Comparison of ENCODE assay signal across 16 cellular contexts in the genomic region with DNA sequence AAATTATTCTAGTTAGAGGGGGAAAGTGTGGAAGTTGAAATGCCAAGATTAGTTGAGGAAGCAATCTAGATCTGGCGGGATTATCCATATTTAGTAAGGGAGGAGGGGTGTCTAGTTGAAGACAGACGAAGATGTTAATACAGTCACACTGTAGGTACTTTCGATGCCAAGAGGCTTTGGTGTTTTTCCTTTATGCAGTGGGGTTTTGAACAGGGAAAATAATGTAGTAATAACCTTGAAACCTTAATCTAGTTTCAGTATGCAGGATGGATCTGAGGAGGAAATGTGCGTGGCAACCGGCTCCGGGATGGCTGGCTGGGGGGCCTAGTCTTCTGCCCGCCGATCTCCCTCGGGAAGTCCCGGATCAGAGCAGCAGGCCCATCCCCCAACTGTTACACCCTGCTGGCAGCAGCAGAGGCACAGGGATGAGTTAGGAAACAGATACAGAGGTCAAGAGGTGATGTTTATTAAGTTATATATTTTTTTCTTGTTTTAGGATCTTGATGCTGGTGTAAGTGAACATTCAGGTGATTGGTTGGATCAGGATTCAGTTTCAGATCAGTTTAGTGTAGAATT. TPM values are rescaled to one million over a fixed set of nuclear protein-coding genes. Genes with fewer than 3 reads are reported as not detected.
DNase-seq lines count a peak whose midpoint lies in the region; ATAC-seq, FAIRE-seq and TF ChIP-seq lines count a peak whose summit lies in the region.
"Had no signal": no experiment of that assay in that cellular context is flagged by ENCODE, and none has a peak within 500 bp of the region (broad histone marks: within the 10 kb centered on the region; RNA-seq: fewer than 3 reads in every experiment).

No MANE protein-coding gene starts in this region.

- 87% methylated on average over 10 of the region's 10 CpGs for WGBS in mesenchymal stem cell

- POLR2A ChIA-PET in A673 (lab: Charles Lee; ENCODE audit: low non-redundant PET), result no interaction called here

- no peak overlapping the region for H3K4ac ChIP-seq in mesenchymal stem cell (ENCODE audit: low read depth in 1 of 2, low read length in 2 of 2)

- H3K9me3 ChIP-seq in A673 (ENCODE audit: low read depth, low read length, poor library complexity, severe bottlenecking), result no peaks in the 10 kb centered on the region
- no peaks in the 10 kb centered on the region for H3K9me3 ChIP-seq in mesenchymal stem cell (ENCODE audit: control insufficient read depth, low read length)
- H3K9me3 ChIP-seq: neutrophil had no signal

- intact Hi-C loops in A673 (cut with micrococcal nuclease; ENCODE audit: unreplicated experiment), result no loop called here

- H2BK5ac ChIP-seq in mesenchymal stem cell (ENCODE audit: low read depth, low read length, poor library complexity, severe bottlenecking), result no peak overlapping the region

- no peak overlapping the region for H3K14ac ChIP-seq in mesenchymal stem cell (ENCODE audit: low read length in 2 of 2)

- DNase-seq in A673 (ENCODE audit: low spot score) (peak; percentile 55), D341Med (ENCODE audit: low spot score) (peak; percentile 82), mesenchymal stem cell (no peak), frontal cortex (ENCODE audit: low spot score in 2 of 2) (no peak), SKM-1 treated with dmso at 0.1 percent for 144 hours (lab: John Stamatoyannopoulos, UW; ENCODE audit: unreplicated experiment) (no peak)
- DNase-seq in activated effector memory CD4-positive, alpha-beta T cell treated with Interleukin-2 at 50 U/mL for 16 hours, result no peak
- DNase-seq: EL; foreskin keratinocyte; KG1; NCI-H1105 treated with DMSO at 0.1 percent for 48 hours; NCI-H226; stimulated activated CD4-positive, alpha-beta T cell treated with anti-CD3 and anti-CD28 coated beads, Interleukin-4, amount 100 ng/mL, for 4 hours had no signal

- no peak overlapping the region for H2BK12ac ChIP-seq in mesenchymal stem cell (ENCODE audit: low read length in 2 of 2)

- peak overlapping the region; percentile 69 for H3K9ac ChIP-seq in mesenchymal stem cell (ENCODE audit: low read length)

- H3K4me3 ChIP-seq in A673 (ENCODE audit: low read depth, low read length, poor library complexity, severe bottlenecking), result no peak overlapping the region
- H3K4me3 ChIP-seq in mesenchymal stem cell (ENCODE audit: insufficient read depth in 1 of 2, low read depth in 1 of 2, low read length in 2 of 2), result peak overlapping the region in 1 of 2 experiments; percentile 14

- no peak overlapping the region for H3K23ac ChIP-seq in mesenchymal stem cell (ENCODE audit: low read length in 2 of 2)

- no peak overlapping the region for H4K91ac ChIP-seq in mesenchymal stem cell (ENCODE audit: low read length)

- H3K18ac ChIP-seq in mesenchymal stem cell (ENCODE audit: low read depth in 1 of 2, low read length in 2 of 2), result no peak overlapping the region

- no peak overlapping the region for H3K4me2 ChIP-seq in mesenchymal stem cell (ENCODE audit: low read length, poor library complexity, severe bottlenecking)

- H2AK5ac ChIP-seq in mesenchymal stem cell (ENCODE audit: low read length, severe bottlenecking), result no peak overlapping the region

- no TSS peak for BruUV-seq in A673 (replicated peaks; lab: Mats Ljungman, UMichigan)

- no peaks in the 10 kb centered on the region for H3K9me3 Mint-ChIP-seq in activated T-helper 17 cell treated with anti-CD3 and anti-CD28 coated beads, Interleukin-2, amount 50 U/mL, for 72 hours

- H2BK15ac ChIP-seq in mesenchymal stem cell (ENCODE audit: low read depth, poor library complexity, severe bottlenecking), result no peak overlapping the region

- H3K4me3 Mint-ChIP-seq in activated T-helper 17 cell treated with anti-CD3 and anti-CD28 coated beads, Interleukin-2, amount 50 U/mL, for 72 hours, result no peak overlapping the region

- H2BK120ac ChIP-seq in mesenchymal stem cell (ENCODE audit: low read depth, low read length), result no peak overlapping the region

- ATAC-seq in activated T-helper 17 cell treated with anti-CD3 and anti-CD28 coated beads, Interleukin-2, amount 50 U/mL, for 72 hours (replicated peaks), result no peak
- ATAC-seq: foreskin keratinocyte had no signal

- peak overlapping the region; percentile 63 for H3K27ac Mint-ChIP-seq in activated T-helper 17 cell treated with anti-CD3 and anti-CD28 coated beads, Interleukin-2, amount 50 U/mL, for 72 hours

- H2AFZ ChIP-seq in mesenchymal stem cell (ENCODE audit: low read depth, low read length), result no peak overlapping the region

- H3K36me3 ChIP-seq in A673 (ENCODE audit: insufficient read depth, low read length, poor library complexity, severe bottlenecking), result peaks cover 69% of the 10 kb centered on the region
- peaks cover 33 to 95% of the 10 kb centered on the region in 2 experiments for H3K36me3 ChIP-seq in mesenchymal stem cell (ENCODE audit: control insufficient read depth in 1 of 2, insufficient read depth in 2 of 2, low read depth in 1 of 2, low read length in 2 of 2)

- no peak overlapping the region for H4K8ac ChIP-seq in mesenchymal stem cell (ENCODE audit: low read length)

- FAIRE-seq in frontal cortex (lab: Jason Lieb, UNC), result no peak
- FAIRE-seq: urothelium cell line had no signal

- peaks cover 16% of the 10 kb centered on the region for H3K4me1 Mint-ChIP-seq in activated T-helper 17 cell treated with anti-CD3 and anti-CD28 coated beads, Interleukin-2, amount 50 U/mL, for 72 hours

- H3K27ac ChIP-seq in A673 (ENCODE audit: low read depth, low read length, poor library complexity, severe bottlenecking) (peak overlapping the region; percentile 7), mesenchymal stem cell (ENCODE audit: low read length, poor library complexity, severe bottlenecking) (no peak overlapping the region)
- H3K27ac ChIP-seq: C4-2B, foreskin keratinocyte, neutrophil had no signal

- peaks cover 17% of the 10 kb centered on the region for H3K79me1 ChIP-seq in mesenchymal stem cell (replicated peaks; ENCODE audit: low read length, poor library complexity, severe bottlenecking)

- TF ChIP-seq CTCF in A673 (conservative IDR thresholded peaks at IDR 0.05; ENCODE audit: low read depth, low read length), result no peak

- peaks cover 15% of the 10 kb centered on the region for H3K4me1 ChIP-seq in A673 (ENCODE audit: insufficient read depth, low read length, poor library complexity, severe bottlenecking)
- peaks cover 6% of the 10 kb centered on the region for H3K4me1 ChIP-seq in mesenchymal stem cell (ENCODE audit: control insufficient read depth, insufficient read depth, low read depth, low read length)
- H3K4me1 ChIP-seq: foreskin keratinocyte had no signal

- CTCF ChIA-PET in A673 (lab: Charles Lee), result no interaction called here

- peaks cover 97% of the 10 kb centered on the region for H3K36me3 Mint-ChIP-seq in activated T-helper 17 cell treated with anti-CD3 and anti-CD28 coated beads, Interleukin-2, amount 50 U/mL, for 72 hours (ENCODE audit: low read depth)

- no peaks in the 10 kb centered on the region for H3K27me3 Mint-ChIP-seq in activated T-helper 17 cell treated with anti-CD3 and anti-CD28 coated beads, Interleukin-2, amount 50 U/mL, for 72 hours

- H3K27me3 ChIP-seq in A673 (replicated peaks; ENCODE audit: insufficient read depth, low read depth, low read length, poor library complexity), result no peaks in the 10 kb centered on the region
- no peaks in the 10 kb centered on the region for H3K27me3 ChIP-seq in mesenchymal stem cell (ENCODE audit: control insufficient read depth in 1 of 2, insufficient read depth in 1 of 2, low read length in 2 of 2)
- H3K27me3 ChIP-seq: foreskin keratinocyte, neutrophil had no signal

RNA-seq across cellular contexts. Expression of gene MDM2, which starts 27.4 kb away (rescaled TPM):
- total RNA-seq in A673 (2021), result 132 and 149 TPM in 2 replicates
- 100 to 1,000 TPM; 339 to 432 TPM for total RNA-seq in activated T-helper 17 cell treated with anti-CD3 and anti-CD28 coated beads, Interleukin-2, amount 50 U/mL, for 72 hours
- polyA plus RNA-seq in mesenchymal stem cell (2013, experiment 1 of 2), result 95.3 TPM
- 102 TPM for polyA plus RNA-seq in mesenchymal stem cell (2013, experiment 2 of 2)
- 47.3 TPM for total RNA-seq in frontal cortex

Comparison
In these comparisons a context has a peak if more than half of its experiments do, and no peak if none do; other contexts are left out.
1. DNase-seq: peak in A673 (single experiment) and D341Med (single experiment); none in mesenchymal stem cell (single experiment), frontal cortex (0 of 2), SKM-1 treated with dmso at 0.1 percent for 144 hours (single experiment) and activated effector memory CD4-positive, alpha-beta T cell treated with Interleukin-2 at 50 U/mL for 16 hours (single experiment).